In the genomic region with DNA sequence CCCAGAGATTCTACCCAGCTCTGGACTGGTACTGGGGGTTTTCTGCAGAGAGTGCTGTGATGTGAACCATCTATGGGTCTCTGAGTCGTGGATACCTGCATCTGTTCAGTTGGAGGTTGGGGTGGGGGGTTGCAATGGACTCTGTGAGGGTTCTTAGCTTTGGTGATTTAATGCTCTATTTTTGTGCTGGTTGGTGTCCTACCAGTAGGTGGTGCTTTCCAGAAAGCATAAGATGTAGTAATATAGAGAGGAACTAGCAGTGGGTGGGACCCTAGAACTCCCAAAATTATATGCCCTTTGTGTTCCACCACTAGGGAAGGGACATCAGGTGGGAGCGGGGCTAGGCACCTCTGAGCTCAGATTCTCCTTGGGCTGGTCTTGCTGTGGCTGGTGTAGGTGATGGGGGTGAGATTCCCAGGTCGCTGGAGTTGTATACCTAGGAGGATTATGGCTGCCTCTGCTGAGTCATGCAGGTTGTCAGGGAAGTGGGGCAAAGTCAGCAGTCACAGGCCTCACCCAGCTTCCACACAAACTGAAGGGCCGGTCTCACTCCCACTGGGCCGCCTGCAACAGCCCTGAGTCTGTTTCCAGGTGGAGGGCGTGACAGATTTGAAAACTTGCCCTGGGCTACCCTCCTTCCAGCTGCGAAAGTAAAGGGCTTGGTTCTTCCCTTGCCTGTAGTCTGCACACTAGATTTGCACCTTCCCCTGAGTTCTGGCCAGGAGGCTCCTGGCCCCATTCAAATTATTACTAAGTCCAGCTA, we compare ENCODE assay signal across 20 cellular contexts.
DNase-seq lines count a peak whose midpoint lies in the region; ATAC-seq, FAIRE-seq and TF ChIP-seq lines count a peak whose summit lies in the region.
"Had no signal": no experiment of that assay in that cellular context is flagged by ENCODE, and none has a peak within 500 bp of the region (broad histone marks: within the 10 kb centered on the region; RNA-seq: fewer than 3 reads in every experiment).

No MANE protein-coding gene starts in this region.

- no peaks in the 10 kb centered on the region for H3K27me3 Mint-ChIP-seq in activated CD8-positive, alpha-beta T cell treated with anti-CD3 and anti-CD28 coated beads, Interleukin-2, amount 10 ng/mL, durations not matched to agents 7 days and 5 days (ENCODE audit: low read depth)
- H3K27me3 Mint-ChIP-seq: CD4-positive, CD25-positive, alpha-beta regulatory T cell had no signal

- H3K14ac ChIP-seq in H1 (ENCODE audit: insufficient read length): no peak overlapping the region

- DNase-seq in cardiac muscle cell (ENCODE audit: low read depth in 1 of 2, low spot score in 1 of 2): no peak
- no peak for DNase-seq in left ventricle myocardium inferior
- DNase-seq in NCI-H69 (lab: John Stamatoyannopoulos, UW): peak; percentile 6
- DNase-seq in H1 (ENCODE audit: low read depth in 1 of 2, low spot score in 2 of 2): no peak
- no peak for DNase-seq in SW480 (ENCODE audit: low spot score)
- no peak for DNase-seq in activated CD8-positive, alpha-beta T cell treated with anti-CD3 and anti-CD28 coated beads, Interleukin-2, amount 10 ng/mL, durations not matched to agents 7 days and 5 days
- DNase-seq in NCI-H2196 (lab: John Stamatoyannopoulos, UW; ENCODE audit: unreplicated experiment): no peak
- DNase-seq: activated CD4-positive, alpha-beta T cell treated with anti-CD3 and anti-CD28 coated beads for 4 hours; CD4-positive, CD25-positive, alpha-beta regulatory T cell; dermis blood vessel endothelial cell; DMS79; erythroblast; left colon; NCI-H748 treated with DMSO at 0.1 percent for 48 hours; stimulated activated CD8-positive, alpha-beta memory T cell treated with anti-CD3 and anti-CD28 coated beads, Interleukin-4, amount 100 ng/mL, for 48 hours had no signal

- no peaks in the 10 kb centered on the region for H3K79me1 ChIP-seq in H1 (ENCODE audit: low read depth, low read length)

- H3K4me1 ChIP-seq in cardiac muscle cell (ENCODE audit: low read depth) (no peaks in the 10 kb centered on the region), left ventricle myocardium inferior (no peaks in the 10 kb centered on the region), H1 (replicated peaks in 1 of 4; ENCODE audit: control insufficient read depth in 3 of 4, insufficient read depth in 4 of 4, low read length in 3 of 4) (no peaks in the 10 kb centered on the region)
- H3K4me1 ChIP-seq: breast epithelium had no signal

- H2AFZ ChIP-seq in H1 (ENCODE audit: low read length): 0 out of 2 replicates have a peak overlapping the region, but pooled peaks have one; percentile 66

- no peak overlapping the region for H3K4me3 ChIP-seq in cardiac muscle cell
- H3K4me3 ChIP-seq in left ventricle myocardium inferior: no peak overlapping the region
- H3K4me3 ChIP-seq in H1 (ENCODE audit: extremely low read depth in 1 of 4, insufficient read depth in 2 of 4, low read depth in 3 of 4, low read length in 4 of 4): no peak overlapping the region
- H3K4me3 ChIP-seq: breast epithelium, SK-N-MC, smooth muscle cell had no signal

- H2BK120ac ChIP-seq in H1 (replicated peaks; ENCODE audit: low read depth, low read length): no peak overlapping the region

- no peak overlapping the region for H2BK15ac ChIP-seq in H1 (ENCODE audit: low read length)

- no peak overlapping the region for H4K8ac ChIP-seq in H1 (ENCODE audit: extremely low read depth, insufficient read depth, low read length)

- TF ChIP-seq EP300 in H1 (IDR thresholded peaks at IDR 0.05; ENCODE audit: borderline replicate concordance in 1 of 2, low read depth in 2 of 2, low read length in 2 of 2): no peak

- CTCF ChIA-PET in H1 (lab: Charles Lee; ENCODE audit: partially characterized antibody): interaction anchor here (0.6 to 2.0 kb wide), 8 partner anchors 8 to 689 kb away, joined by 3 to 7 read pairs (median 4); no protein-coding TSS in a partner anchor
- CTCF ChIA-PET in activated CD8-positive, alpha-beta T cell treated with anti-CD3 and anti-CD28 coated beads, Interleukin-2, amount 10 ng/mL, durations not matched to agents 7 days and 5 days (lab: Charles Lee): no interaction called here

- H4K5ac ChIP-seq in H1 (ENCODE audit: insufficient read length, low read depth, low read length): no peak overlapping the region

- no peak overlapping the region for H2AK5ac ChIP-seq in H1 (ENCODE audit: low read depth, low read length)

- H3K27ac Mint-ChIP-seq in activated CD8-positive, alpha-beta T cell treated with anti-CD3 and anti-CD28 coated beads, Interleukin-2, amount 10 ng/mL, durations not matched to agents 7 days and 5 days: no peak overlapping the region
- H3K27ac Mint-ChIP-seq: CD4-positive, CD25-positive, alpha-beta regulatory T cell had no signal

- no peak for TF ChIP-seq POLR2A in H1 (IDR thresholded peaks at IDR 0.05; ENCODE audit: control extremely low read depth in 1 of 2, low read depth in 2 of 2, low read length in 2 of 2)

- H3K36me3 ChIP-seq in cardiac muscle cell (no peaks in the 10 kb centered on the region), left ventricle myocardium inferior (no peaks in the 10 kb centered on the region), H1 (ENCODE audit: control insufficient read depth in 2 of 4, insufficient read depth in 4 of 4, low read length in 3 of 4) (no peaks in the 10 kb centered on the region)
- H3K36me3 ChIP-seq: breast epithelium had no signal

- no peaks in the 10 kb centered on the region for H3K79me2 ChIP-seq in H1 (ENCODE audit: control insufficient read depth in 1 of 2, insufficient read depth in 2 of 2, low read length in 2 of 2)

- 0 out of 4 replicates have a peak, but pooled peaks of 1 of the 2 experiments have one; percentile 25 for TF ChIP-seq RAD21 in H1 (IDR thresholded peaks at IDR 0.05 in 1 of 2, conservative IDR thresholded peaks at IDR 0.05 in 1 of 2; ENCODE audit: low read depth in 2 of 2, low read length in 2 of 2)

- no peak overlapping the region for H3K23ac ChIP-seq in H1 (ENCODE audit: insufficient read length)

- ATAC-seq in activated CD8-positive, alpha-beta T cell treated with anti-CD3 and anti-CD28 coated beads, Interleukin-2, amount 10 ng/mL, durations not matched to agents 7 days and 5 days: no peak
- no peak for ATAC-seq in HG03280 (IDR thresholded peaks at IDR 0.05; ENCODE audit: unreplicated experiment)
- ATAC-seq: left colon had no signal

- POLR2A ChIA-PET in H1 (lab: Charles Lee; ENCODE audit: partially characterized antibody): no interaction called here
- POLR2A ChIA-PET in activated CD8-positive, alpha-beta T cell treated with anti-CD3 and anti-CD28 coated beads, Interleukin-2, amount 10 ng/mL, durations not matched to agents 7 days and 5 days (lab: Charles Lee): no interaction called here

- H3K9ac ChIP-seq in H1 (replicated peaks in 1 of 4; ENCODE audit: extremely low read depth in 1 of 4, low read depth in 3 of 4, low read length in 3 of 4): no peak overlapping the region

- H3K36me3 Mint-ChIP-seq in activated CD8-positive, alpha-beta T cell treated with anti-CD3 and anti-CD28 coated beads, Interleukin-2, amount 10 ng/mL, durations not matched to agents 7 days and 5 days (ENCODE audit: low read depth): no peaks in the 10 kb centered on the region
- H3K36me3 Mint-ChIP-seq: CD4-positive, CD25-positive, alpha-beta regulatory T cell had no signal

- no peak overlapping the region for H4K91ac ChIP-seq in H1 (replicated peaks; ENCODE audit: insufficient read length, low read length)

- H3K27ac ChIP-seq in cardiac muscle cell: no peak overlapping the region
- H3K27ac ChIP-seq in left ventricle myocardium inferior (replicated peaks): no peak overlapping the region
- no peak overlapping the region for H3K27ac ChIP-seq in H1 (ENCODE audit: low read depth, low read length)
- H3K27ac ChIP-seq: breast epithelium, SK-N-MC had no signal

- TF ChIP-seq CTCF in cardiac muscle cell (IDR thresholded peaks at IDR 0.05; ENCODE audit: low read depth, low read length): peak; percentile 8
- no peak for TF ChIP-seq CTCF in left ventricle myocardium inferior (IDR thresholded peaks at IDR 0.05; ENCODE audit: borderline replicate concordance)
- TF ChIP-seq CTCF in H1 (IDR thresholded peaks at IDR 0.05; ENCODE audit: control extremely low read depth in 1 of 3, insufficient read depth in 1 of 3, low read depth in 1 of 3, low read length in 3 of 3): peak in 2 of 3 experiments; percentile 12 to 26; a peak in 1 of 4 replicates

- no peaks in the 10 kb centered on the region for H3K9me3 ChIP-seq in cardiac muscle cell (ENCODE audit: low read depth)
- no peaks in the 10 kb centered on the region for H3K9me3 ChIP-seq in left ventricle myocardium inferior (replicated peaks)
- no peaks in the 10 kb centered on the region for H3K9me3 ChIP-seq in H1 (ENCODE audit: insufficient read depth in 2 of 2, low read depth in 1 of 2, low read length in 1 of 2)
- H3K9me3 ChIP-seq: breast epithelium had no signal

- H3K18ac ChIP-seq in H1 (ENCODE audit: extremely low read depth, low read length): no peak overlapping the region

- no peak overlapping the region for H2BK12ac ChIP-seq in H1 (ENCODE audit: low read depth, low read length)

- no peaks in the 10 kb centered on the region for H4K20me1 ChIP-seq in H1 (replicated peaks in 1 of 2; ENCODE audit: control insufficient read depth in 1 of 2, insufficient read depth in 2 of 2, low read length in 2 of 2)

- no peak overlapping the region for H3K4me2 ChIP-seq in H1 (ENCODE audit: insufficient read depth in 1 of 2, low read depth in 2 of 2, low read length in 2 of 2)
- H3K4me2 ChIP-seq: smooth muscle cell had no signal

- H2BK5ac ChIP-seq in H1 (ENCODE audit: low read depth, low read length): no peak overlapping the region

- no peak overlapping the region for H3K56ac ChIP-seq in H1 (replicated peaks; ENCODE audit: insufficient read length, low read depth, low read length)

- H3K4me1 Mint-ChIP-seq in activated CD8-positive, alpha-beta T cell treated with anti-CD3 and anti-CD28 coated beads, Interleukin-2, amount 10 ng/mL, durations not matched to agents 7 days and 5 days (ENCODE audit: low read depth): no peaks in the 10 kb centered on the region
- H3K4me1 Mint-ChIP-seq: CD4-positive, CD25-positive, alpha-beta regulatory T cell had no signal

- WGBS in H1 (ENCODE audit: extremely low coverage in 1 of 2, insufficient coverage in 1 of 2, insufficient read length in 1 of 2, insufficient replicate concordance in 2 of 2, low coverage in 1 of 2, low lambda C conversion rate in 2 of 2, missing lambda C conversion rate in 1 of 2), 2 experiments: 95% methylated on average over 7 of the region's 7 CpGs; no CpG with 5 or more reads in 1 of the 2 experiments

- H2BK20ac ChIP-seq in H1 (ENCODE audit: low read length): no peak overlapping the region

- no peaks in the 10 kb centered on the region for H3K27me3 ChIP-seq in cardiac muscle cell
- H3K27me3 ChIP-seq in left ventricle myocardium inferior (ENCODE audit: low read depth): no peaks in the 10 kb centered on the region
- H3K27me3 ChIP-seq in H1 (replicated peaks in 1 of 4; ENCODE audit: control insufficient read depth in 3 of 4, extremely low read depth in 1 of 4, insufficient read depth in 3 of 4, low read length in 3 of 4): no peaks in the 10 kb centered on the region
- H3K27me3 ChIP-seq: breast epithelium had no signal

- H3K4ac ChIP-seq in H1 (replicated peaks; ENCODE audit: insufficient read length, low read depth, low read length): no peak overlapping the region

- H3K23me2 ChIP-seq in H1 (ENCODE audit: low read depth, low read length): no peaks in the 10 kb centered on the region

- intact Hi-C loops in left ventricle myocardium inferior (cut with micrococcal nuclease): no loop called here

- H3K4me3 Mint-ChIP-seq in activated CD8-positive, alpha-beta T cell treated with anti-CD3 and anti-CD28 coated beads, Interleukin-2, amount 10 ng/mL, durations not matched to agents 7 days and 5 days: no peak overlapping the region
- H3K4me3 Mint-ChIP-seq: CD4-positive, CD25-positive, alpha-beta regulatory T cell had no signal

- no peaks in the 10 kb centered on the region for H3K9me3 Mint-ChIP-seq in activated CD8-positive, alpha-beta T cell treated with anti-CD3 and anti-CD28 coated beads, Interleukin-2, amount 10 ng/mL, durations not matched to agents 7 days and 5 days (ENCODE audit: insufficient read depth)

- no peak for FAIRE-seq in H1 (lab: Jason Lieb, UNC)
- FAIRE-seq: urothelium cell line had no signal
